In genomic region chr1:239891621-239892358, GRCh38 we compare ENCODE assay signal across 26 cellular contexts.
"Had no signal": no experiment of that assay in that cellular context is flagged by ENCODE, and none has a peak within 500 bp of the region (broad histone marks: within the 10 kb centered on the region; RNA-seq: fewer than 3 reads in every experiment).

No MANE protein-coding gene starts in this region.

- H3K36me3 ChIP-seq: adrenal gland, ascending aorta, brain microvascular endothelial cell, gastrocnemius medialis, heart left ventricle, sigmoid colon, upper lobe of left lung had no signal

- H3K27me3 ChIP-seq: adrenal gland, ascending aorta, brain microvascular endothelial cell, sigmoid colon, testis, upper lobe of left lung had no signal

- H3K4me1 ChIP-seq: adrenal gland, ascending aorta, gastrocnemius medialis, heart left ventricle, testis had no signal

- H3K4me3 ChIP-seq: adrenal gland, ascending aorta, gastrocnemius medialis, heart left ventricle, mucosa of descending colon, sigmoid colon, testis, upper lobe of left lung had no signal

- ATAC-seq: activated CD8-positive, alpha-beta T cell treated with anti-CD3 and anti-CD28 coated beads, Interleukin-2, amount 10 ng/mL, durations not matched to agents 7 days and 5 days; activated T-cell treated with anti-CD3 and anti-CD28 coated beads, Interleukin-2, amount 50 U/mL, for 4 hours; gastrocnemius medialis; heart left ventricle; left cardiac atrium; mucosa of descending colon; stimulated activated naive B cell treated with anti-CD40 and anti-IgM and Interleukin-4, amounts not matched to agents 10 μg/mL and 1 μg/mL and 100 μg/mL, for 72 hours had no signal

- H3K9me3 ChIP-seq: adrenal gland, ascending aorta, gastrocnemius medialis, heart left ventricle, mucosa of descending colon, sigmoid colon, testis, upper lobe of left lung had no signal

- H3K27ac ChIP-seq: adrenal gland, ascending aorta, brain microvascular endothelial cell, gastrocnemius medialis, testis, upper lobe of left lung, VCaP had no signal

- DNase-seq: activated CD4-positive, alpha-beta T cell treated with anti-CD3 and anti-CD28 coated beads for 1 hour; activated CD4-positive, alpha-beta T cell treated with anti-CD3 and anti-CD28 coated beads, Interleukin-2, amount 50 U/mL, for 1 hour; activated CD8-positive, alpha-beta T cell treated with anti-CD3 and anti-CD28 coated beads, Interleukin-2, amount 10 ng/mL, durations not matched to agents 7 days and 5 days; activated naive CD4-positive, alpha-beta T cell; activated T-cell treated with anti-CD3 and anti-CD28 coated beads, Interleukin-2, amount 50 U/mL, for 4 hours; adrenal gland; brain microvascular endothelial cell; caudate nucleus; effector CD4-positive, alpha-beta T cell; gastrocnemius medialis; heart left ventricle; islet precursor cell; left cardiac atrium; mesenchymal stem cell; mucosa of descending colon; naive B cell; nucleus accumbens; sigmoid colon; stimulated activated CD4-positive, alpha-beta T cell treated with anti-CD3 and anti-CD28 coated beads, Interleukin-2, amount 100 ng/mL, for 48 hours; stimulated activated CD8-positive, alpha-beta memory T cell treated with anti-CD3 and anti-CD28 coated beads, Interleukin-4, amount 100 ng/mL, for 48 hours; stimulated activated naive B cell treated with anti-CD40 and anti-IgM and Interleukin-4, amounts not matched to agents 10 μg/mL and 1 μg/mL and 100 μg/mL, for 72 hours; T1000; testis; upper lobe of left lung had no signal
